In the genomic region with DNA sequence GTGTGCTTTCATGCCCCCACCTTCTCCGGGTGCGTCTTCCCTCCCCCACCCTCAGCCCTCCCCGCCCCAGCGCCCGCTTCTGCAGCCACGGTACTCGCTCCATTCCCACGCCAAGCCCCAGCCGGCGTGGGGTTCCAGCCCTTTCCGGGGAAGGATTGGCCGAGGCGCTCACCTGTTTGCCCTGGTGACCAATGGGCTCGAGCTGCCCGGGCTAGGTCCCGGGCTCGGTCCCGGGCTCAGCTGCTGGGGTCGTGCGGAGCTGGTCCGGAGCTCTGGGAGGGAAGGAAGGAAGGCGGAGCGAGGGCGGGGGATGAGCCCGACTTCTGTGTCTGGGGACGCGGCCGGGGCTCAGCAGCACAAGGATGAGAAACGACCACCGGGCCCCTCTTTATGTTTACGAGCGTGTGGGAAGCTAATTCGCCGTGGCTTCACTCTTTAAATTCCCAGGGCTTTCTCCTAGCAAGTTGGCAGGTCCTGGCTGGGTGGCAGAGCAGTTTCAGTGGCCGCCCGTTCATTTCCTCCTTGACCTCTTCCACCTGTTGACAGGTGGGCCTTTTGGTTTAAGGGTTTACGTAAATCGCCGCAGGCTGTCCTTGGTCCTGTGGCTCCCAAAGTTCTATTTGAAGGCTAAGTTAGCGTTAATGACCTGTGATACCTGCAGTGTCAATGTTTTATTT, we compare ENCODE assay signal across 8 cellular contexts. TPM values are rescaled to one million over a fixed set of nuclear protein-coding genes. Genes with fewer than 3 reads are reported as not detected.
DNase-seq lines count a peak whose midpoint lies in the region; ATAC-seq and TF ChIP-seq lines count a peak whose summit lies in the region.

A gene with protein sequence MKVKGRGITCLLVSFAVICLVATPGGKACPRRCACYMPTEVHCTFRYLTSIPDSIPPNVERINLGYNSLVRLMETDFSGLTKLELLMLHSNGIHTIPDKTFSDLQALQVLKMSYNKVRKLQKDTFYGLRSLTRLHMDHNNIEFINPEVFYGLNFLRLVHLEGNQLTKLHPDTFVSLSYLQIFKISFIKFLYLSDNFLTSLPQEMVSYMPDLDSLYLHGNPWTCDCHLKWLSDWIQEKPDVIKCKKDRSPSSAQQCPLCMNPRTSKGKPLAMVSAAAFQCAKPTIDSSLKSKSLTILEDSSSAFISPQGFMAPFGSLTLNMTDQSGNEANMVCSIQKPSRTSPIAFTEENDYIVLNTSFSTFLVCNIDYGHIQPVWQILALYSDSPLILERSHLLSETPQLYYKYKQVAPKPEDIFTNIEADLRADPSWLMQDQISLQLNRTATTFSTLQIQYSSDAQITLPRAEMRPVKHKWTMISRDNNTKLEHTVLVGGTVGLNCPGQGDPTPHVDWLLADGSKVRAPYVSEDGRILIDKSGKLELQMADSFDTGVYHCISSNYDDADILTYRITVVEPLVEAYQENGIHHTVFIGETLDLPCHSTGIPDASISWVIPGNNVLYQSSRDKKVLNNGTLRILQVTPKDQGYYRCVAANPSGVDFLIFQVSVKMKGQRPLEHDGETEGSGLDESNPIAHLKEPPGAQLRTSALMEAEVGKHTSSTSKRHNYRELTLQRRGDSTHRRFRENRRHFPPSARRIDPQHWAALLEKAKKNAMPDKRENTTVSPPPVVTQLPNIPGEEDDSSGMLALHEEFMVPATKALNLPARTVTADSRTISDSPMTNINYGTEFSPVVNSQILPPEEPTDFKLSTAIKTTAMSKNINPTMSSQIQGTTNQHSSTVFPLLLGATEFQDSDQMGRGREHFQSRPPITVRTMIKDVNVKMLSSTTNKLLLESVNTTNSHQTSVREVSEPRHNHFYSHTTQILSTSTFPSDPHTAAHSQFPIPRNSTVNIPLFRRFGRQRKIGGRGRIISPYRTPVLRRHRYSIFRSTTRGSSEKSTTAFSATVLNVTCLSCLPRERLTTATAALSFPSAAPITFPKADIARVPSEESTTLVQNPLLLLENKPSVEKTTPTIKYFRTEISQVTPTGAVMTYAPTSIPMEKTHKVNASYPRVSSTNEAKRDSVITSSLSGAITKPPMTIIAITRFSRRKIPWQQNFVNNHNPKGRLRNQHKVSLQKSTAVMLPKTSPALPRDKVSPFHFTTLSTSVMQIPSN (N-terminal part only) (minus strand): TSS at position 288 of the 677 bp plus-strand sequence. CDS start 2,352 bp downstream, outside the sequence.

- H3K79me2 ChIP-seq in osteoblast (ENCODE audit: insufficient read depth, low read length) = no peaks in the 10 kb centered on the region

- POLR2A ChIA-PET in CD4-positive, alpha-beta T cell (lab: Charles Lee) = no interaction called here

- H3K4me3 Mint-ChIP-seq in CD4-positive, alpha-beta T cell = peak within 1 kb of the TSS; percentile 35

- intact Hi-C loops in CD4-positive, alpha-beta T cell (cut with DNase I, micrococcal nuclease) = loop anchor here in 1 of 2 experiments (10.0 kb wide), 1 partner anchor 374 kb away; no protein-coding TSS in a partner anchor

- no peaks in the 10 kb centered on the region for H3K9me3 Mint-ChIP-seq in CD4-positive, alpha-beta T cell

- peaks cover 4% of the 10 kb centered on the region for H3K4me1 Mint-ChIP-seq in CD4-positive, alpha-beta T cell (ENCODE audit: low read depth)

- peak within 1 kb of the TSS; percentile 38 for H2AFZ ChIP-seq in osteoblast (ENCODE audit: low read length)

- H3K4me2 ChIP-seq in osteoblast (ENCODE audit: insufficient read depth, low read length) = peak within 1 kb of the TSS; percentile 70

- ATAC-seq in CD4-positive, alpha-beta T cell (ENCODE audit: poor library complexity) = no peak
- ATAC-seq in GM21367 (IDR thresholded peaks at IDR 0.05; ENCODE audit: unreplicated experiment) = no peak

- peaks cover 30% of the 10 kb centered on the region for H3K27me3 ChIP-seq in CD4-positive, alpha-beta T cell (ENCODE audit: control insufficient read depth, insufficient read depth, low read length)
- H3K27me3 ChIP-seq in osteoblast (ENCODE audit: insufficient read depth, low read length) = peaks cover 62% of the 10 kb centered on the region

- H3K27me3 Mint-ChIP-seq in CD4-positive, alpha-beta T cell = peaks cover 41% of the 10 kb centered on the region

- CTCF ChIA-PET in CD4-positive, alpha-beta T cell (lab: Charles Lee) = no interaction called here

- no peaks in the 10 kb centered on the region for H3K36me3 ChIP-seq in osteoblast (ENCODE audit: insufficient read depth, low read length)

- TF ChIP-seq CTCF in CD4-positive, alpha-beta T cell (IDR thresholded peaks at IDR 0.05) = no peak
- TF ChIP-seq CTCF in foreskin fibroblast (IDR thresholded peaks at IDR 0.05; ENCODE audit: low read depth, low read length) (no peak), osteoblast (IDR thresholded peaks at IDR 0.05; ENCODE audit: extremely low read depth, low read depth, low read length) (no peak)

- H3K27ac ChIP-seq in CD4-positive, alpha-beta T cell (ENCODE audit: low read depth, low read length) = no peak within 1 kb of the TSS
- no peak within 1 kb of the TSS for H3K27ac ChIP-seq in osteoblast (ENCODE audit: low read depth, low read length)

- no peaks in the 10 kb centered on the region for H3K36me3 Mint-ChIP-seq in CD4-positive, alpha-beta T cell (ENCODE audit: low read depth)

- H3K27ac Mint-ChIP-seq in CD4-positive, alpha-beta T cell = no peak within 1 kb of the TSS

- no peaks in the 10 kb centered on the region for H3K4me1 ChIP-seq in osteoblast (ENCODE audit: insufficient read depth, low read length)

- DNase-seq in CD4-positive, alpha-beta T cell = no peak
- DNase-seq in NCI-H69 (lab: John Stamatoyannopoulos, UW) (peak; percentile 72), foreskin fibroblast (peak in 1 of 2 donors; percentile 22), osteoblast (ENCODE audit: insufficient read length, low spot score, missing footprints) (peak; percentile 76), HK-2 (ENCODE audit: unreplicated experiment) (no peak), RKO (ENCODE audit: low spot score) (no peak)
- DNase-seq in stimulated activated CD4-positive, alpha-beta T cell treated with anti-CD3 and anti-CD28 coated beads, Interleukin-2, amount 100 ng/mL, for 24 hours = no peak

- H4K20me1 ChIP-seq in osteoblast (ENCODE audit: insufficient read depth, low read length) = no peaks in the 10 kb centered on the region

- no peaks in the 10 kb centered on the region for H3K9me3 ChIP-seq in CD4-positive, alpha-beta T cell (ENCODE audit: control insufficient read depth, low read length)
- H3K9me3 ChIP-seq in osteoblast (ENCODE audit: low read depth, low read length) = no peaks in the 10 kb centered on the region

- H3K4me3 ChIP-seq in foreskin fibroblast (ENCODE audit: low read depth in 1 of 2, low read length in 2 of 2) (peak within 1 kb of the TSS; percentile 57 to 64), osteoblast (ENCODE audit: insufficient read depth, low read length) (peak within 1 kb of the TSS; percentile 68)

RNA-seq across cellular contexts. Expression of the gene that starts here (rescaled TPM):
- not detected for total RNA-seq in CD4-positive, alpha-beta T cell
- total RNA-seq in osteoblast = 1.4 and 2.7 TPM in 2 replicates

Comparison
In these comparisons a context has a peak if more than half of its experiments do, and no peak if none do; other contexts are left out.
1. DNase-seq: peak in NCI-H69 (single experiment) and osteoblast (single experiment); none in CD4-positive, alpha-beta T cell (0 of 10), HK-2 (single experiment), stimulated activated CD4-positive, alpha-beta T cell treated with anti-CD3 and anti-CD28 coated beads, Interleukin-2, amount 100 ng/mL, for 24 hours (0 of 2) and RKO (single experiment).